ENCODE assay signal across 8 cellular contexts in the genomic region with DNA sequence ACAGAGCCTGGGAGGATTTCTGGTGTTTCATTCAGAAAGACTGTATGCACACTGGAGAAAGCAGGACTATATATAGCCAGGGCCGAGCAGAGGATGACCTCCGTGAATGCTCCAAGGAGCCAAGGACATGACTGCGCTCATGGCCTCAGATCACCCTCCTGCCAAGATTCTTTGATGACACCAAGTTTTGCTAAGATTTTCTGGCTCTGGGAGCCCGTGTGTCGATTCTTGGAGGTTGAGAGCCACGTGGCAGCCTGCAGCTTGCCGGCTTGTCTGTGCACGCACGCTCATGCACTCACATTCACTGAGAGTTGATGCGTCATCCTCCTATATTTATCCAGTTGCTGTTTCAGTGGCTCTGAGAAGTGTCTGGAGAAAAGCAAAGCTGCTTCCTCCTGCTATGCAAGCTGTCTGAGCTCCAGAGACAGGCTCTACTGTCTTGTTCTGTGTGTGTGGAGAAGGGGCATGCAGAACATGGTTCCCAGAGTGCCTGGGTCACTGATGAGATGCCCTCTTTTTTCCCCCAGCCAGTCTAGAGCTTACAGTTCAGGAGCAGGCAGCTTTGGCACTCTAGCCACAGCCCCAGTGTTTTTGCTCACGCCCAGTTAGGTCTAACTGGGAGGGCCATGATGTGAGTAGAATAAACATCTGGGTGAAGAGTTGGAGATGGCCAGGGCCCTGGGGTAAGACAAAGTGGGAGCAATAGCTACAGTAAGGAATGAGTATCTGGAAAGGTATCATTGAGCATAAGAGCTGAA.
A peak's percentile ranks its signal among the peaks of the same experiment; 100 is the strongest.
DNase-seq lines count a peak whose midpoint lies in the region; ATAC-seq and TF ChIP-seq lines count a peak whose summit lies in the region.

No MANE protein-coding gene starts in this region.

- 75 to 87% methylated on average over 11 of the region's 11 CpGs for WGBS in sigmoid colon, 2 donors

- H3K4me3 ChIP-seq in fibroblast of the aortic adventitia (ENCODE audit: low read depth, low read length) = peak overlapping the region; percentile 20
- H3K4me3 ChIP-seq in sigmoid colon = no peak overlapping the region

- TF ChIP-seq CTCF in RWPE1 (conservative IDR thresholded peaks at IDR 0.05; ENCODE audit: low read depth) (no peak), fibroblast of the aortic adventitia (IDR thresholded peaks at IDR 0.05; ENCODE audit: insufficient read depth, low read length) (no peak), sigmoid colon (IDR thresholded peaks at IDR 0.05) (no peak)

- intact Hi-C loops in sigmoid colon (cut with DNase I) = loop anchor here (5.0 kb wide), 2 partner anchors 56 to 156 kb away; a partner anchor contains a TSS

- no peak for TF ChIP-seq POLR2A in sigmoid colon (IDR thresholded peaks at IDR 0.05)

- peaks cover 0 to 18% (median 15%) of the 10 kb centered on the region in 4 donors for H3K4me1 ChIP-seq in sigmoid colon

- no peaks in the 10 kb centered on the region for H3K36me3 ChIP-seq in sigmoid colon

- peak in 3 of 4 donors; percentile 36 to 94 (median 42) for TF ChIP-seq EP300 in sigmoid colon (IDR thresholded peaks at IDR 0.05)

- in situ Hi-C loops in G401 (cut with HindIII; ENCODE audit: low sequenced_read_pairs) = no loop called here

- peak overlapping the region; percentile 91 for H3K27ac ChIP-seq in RWPE1
- peak overlapping the region; percentile 70 to 87 (median 74) for H3K27ac ChIP-seq in sigmoid colon

- no peaks in the 10 kb centered on the region for H3K27me3 ChIP-seq in sigmoid colon

- CTCF ChIA-PET in RWPE1 (lab: Yijun Ruan, JAX) = interaction anchor here (1.6 kb wide), 1 partner anchor 40 kb away, joined by 3 read pairs; no protein-coding TSS in a partner anchor

- ATAC-seq in GM19025 (IDR thresholded peaks at IDR 0.05; ENCODE audit: low read depth, unreplicated experiment) (peak; percentile 54), HG03469 (IDR thresholded peaks at IDR 0.05; ENCODE audit: unreplicated experiment) (no peak), HG02938 (IDR thresholded peaks at IDR 0.05; ENCODE audit: unreplicated experiment) (no peak)

- peak; percentile 87 for DNase-seq in RWPE1 (ENCODE audit: low spot score)
- DNase-seq in fibroblast of the aortic adventitia (ENCODE audit: low read depth) = peak; percentile 98
- DNase-seq in sigmoid colon = peak; percentile 84
- no peak for DNase-seq in A172 (ENCODE audit: low spot score)
- no peak for DNase-seq in G401 (ENCODE audit: low spot score)

- POLR2A ChIA-PET in RWPE1 (lab: Yijun Ruan, JAX; ENCODE audit: low non-redundant PET) = interaction anchor here (0.6 kb wide), 1 partner anchor 410 kb away, joined by 3 read pairs; no protein-coding TSS in a partner anchor

- H3K9me3 ChIP-seq in sigmoid colon = no peaks in the 10 kb centered on the region

Comparison
In these comparisons a context has a peak if more than half of its experiments do, and no peak if none do; other contexts are left out.
1. DNase-seq: peak in RWPE1 (single experiment), fibroblast of the aortic adventitia (single experiment) and sigmoid colon (single experiment); none in A172 (single experiment) and G401 (single experiment).